16 cellular contexts compared by ENCODE assay signal in genomic region chr16:83743720-83744119, GRCh38.
"Had no signal": no experiment of that assay in that cellular context is flagged by ENCODE, and none has a peak within 500 bp of the region (broad histone marks: within the 10 kb centered on the region; RNA-seq: fewer than 3 reads in every experiment).

No MANE protein-coding gene starts in this region.

- H3K9me3 ChIP-seq: thyroid gland had no signal

- H3K79me2 ChIP-seq: parathyroid adenoma had no signal

- H3K4me3 ChIP-seq: smooth muscle cell, thyroid gland had no signal

- H3K4me1 ChIP-seq: foreskin keratinocyte, parathyroid adenoma, thyroid gland had no signal

- H3K36me3 ChIP-seq: thyroid gland had no signal

- H3K4me2 ChIP-seq: smooth muscle cell had no signal

- H3K27ac ChIP-seq: foreskin keratinocyte, parathyroid adenoma, thyroid gland, VCaP had no signal

- H2AFZ ChIP-seq: parathyroid adenoma had no signal

- DNase-seq: activated CD4-positive, alpha-beta T cell treated with anti-CD3 and anti-CD28 coated beads, Interleukin-2, amount 10 ng/mL, durations not matched to agents 7 days and 5 days; activated CD4-positive, CD25-positive, alpha-beta regulatory T cell treated with anti-CD3 and anti-CD28 coated beads, Interleukin-2, amount 50 U/mL, for 72 hours; activated CD8-positive, alpha-beta memory T cell treated with anti-CD3 and anti-CD28 coated beads, Interleukin-2, amount 10 ng/mL, durations not matched to agents 7 days and 5 days; activated CD8-positive, alpha-beta T cell treated with anti-CD3 and anti-CD28 coated beads for 36 hours; activated effector memory CD4-positive, alpha-beta T cell treated with anti-CD3 and anti-CD28 coated beads, Interleukin-2, amount 50 U/mL, for 16 hours; activated naive CD4-positive, alpha-beta T cell treated with anti-CD3 and anti-CD28 coated beads, Interleukin-2, amount 10 ng/mL, durations not matched to agents 7 days and 5 days; activated T-cell treated with anti-CD3 and anti-CD28 coated beads for 4 hours; effector memory CD4-positive, alpha-beta T cell; foreskin keratinocyte; stimulated activated CD4-positive, alpha-beta T cell treated with anti-CD3 and anti-CD28 coated beads, Interleukin-15, amount 100 ng/mL, for 24 hours; stimulated activated CD8-positive, alpha-beta memory T cell treated with anti-CD3 and anti-CD28 coated beads, Interleukin-4, amount 100 ng/mL, for 48 hours; stimulated activated naive CD4-positive, alpha-beta T cell treated with Interleukin-2 at 50 U/mL for 16 hours had no signal
